Comparison of ENCODE assay signal across 8 cellular contexts in genomic region chr10:104121485-104122272, GRCh38. TPM values are rescaled to one million over a fixed set of nuclear protein-coding genes. Genes with fewer than 3 reads are reported as not detected.
DNase-seq lines count a peak whose midpoint lies in the region; ATAC-seq and TF ChIP-seq lines count a peak whose summit lies in the region.

TSS of gene SFR1 (plus strand) at chr10:104122171. CDS start at chr10:104122184, 13 bp downstream.

- H3K27me3 Mint-ChIP-seq in activated B cell treated with CpG ODN at 0.5 μM for 24 hours = no peaks in the 10 kb centered on the region

- peak within 1 kb of the TSS; percentile 100 for H3K27ac ChIP-seq in caudate nucleus (ENCODE audit: low read depth, low read length)

- no peaks in the 10 kb centered on the region for H3K9me3 Mint-ChIP-seq in activated B cell treated with CpG ODN at 0.5 μM for 24 hours

- TF ChIP-seq CTCF in AG10803 (conservative IDR thresholded peaks at IDR 0.05; ENCODE audit: low read length) (peak; percentile 54), activated B cell treated with CpG ODN at 0.5 μM for 24 hours (IDR thresholded peaks at IDR 0.05) (no peak)

- H3K4me1 Mint-ChIP-seq in activated B cell treated with CpG ODN at 0.5 μM for 24 hours = peaks cover 25% of the 10 kb centered on the region

- intact Hi-C loops in activated B cell treated with CpG ODN at 0.5 μM for 24 hours (cut with micrococcal nuclease) = loop anchor here (1.0 to 5.0 kb wide), 10 partner anchors 94 to 929 kb away; partner anchors contain the start of genes CFAP43, GSTO2, NT5C2 and SLK

- POLR2A ChIA-PET in activated B cell treated with CpG ODN at 0.5 μM for 24 hours (lab: Charles Lee) = interaction anchor here (0.6 to 3.3 kb wide), 27 partner anchors 9 to 725 kb away, joined by 3 to 28 read pairs (median 5); partner anchors contain the start of genes ATP5MK, GSTO1, GSTO2 and ITPRIP

- peak; percentile 98 for DNase-seq in AG10803 (ENCODE audit: low read depth)
- peak; percentile 97 for DNase-seq in NCI-H345 (lab: John Stamatoyannopoulos, UW)
- DNase-seq in activated B cell treated with CpG ODN at 0.5 μM for 24 hours = peak; percentile 97
- peak; percentile 62 to 100 (median 98) for DNase-seq in caudate nucleus (lab: John Stamatoyannopoulos, UW)
- peak; percentile 93 for DNase-seq in iPS-NIHi7 (ENCODE audit: extremely low spot score)
- DNase-seq in smooth muscle cell of the brain vasculature (ENCODE audit: low read depth, low spot score) = peak; percentile 97

- H3K36me3 Mint-ChIP-seq in activated B cell treated with CpG ODN at 0.5 μM for 24 hours (ENCODE audit: low read depth) = peaks cover 23% of the 10 kb centered on the region

- peak within 1 kb of the TSS; percentile 99 for H3K27ac Mint-ChIP-seq in activated B cell treated with CpG ODN at 0.5 μM for 24 hours

- CTCF ChIA-PET in activated B cell treated with CpG ODN at 0.5 μM for 24 hours (lab: Charles Lee) = interaction anchor here (0.7 to 2.4 kb wide), 11 partner anchors 31 to 234 kb away, joined by 3 to 11 read pairs (median 3); no protein-coding TSS in a partner anchor

- peak within 1 kb of the TSS; percentile 92 for H3K4me3 Mint-ChIP-seq in activated B cell treated with CpG ODN at 0.5 μM for 24 hours

- ATAC-seq in GM19023 (IDR thresholded peaks at IDR 0.05; ENCODE audit: unreplicated experiment) = peak; percentile 92
- peak; percentile 90 for ATAC-seq in HG03280 (IDR thresholded peaks at IDR 0.05; ENCODE audit: unreplicated experiment)
- ATAC-seq in activated B cell treated with CpG ODN at 0.5 μM for 24 hours (ENCODE audit: low read depth) = peak; percentile 89

- peak within 1 kb of the TSS; percentile 91 for H3K4me3 ChIP-seq in AG10803 (ENCODE audit: low read length)

RNA-seq across cellular contexts. Expression of gene SFR1, which starts in this region (rescaled TPM):
- 12.3 TPM in 2 replicates for total RNA-seq in activated B cell treated with CpG ODN at 0.5 μM for 24 hours

Comparison
In these comparisons a context has a peak if more than half of its experiments do, and no peak if none do; other contexts are left out.
1. Peak in every context shown above with its lines: DNase-seq, ATAC-seq, H3K4me3 ChIP-seq and H3K27ac ChIP-seq.